Comparison of ENCODE assay signal across 8 cellular contexts in the genomic region with DNA sequence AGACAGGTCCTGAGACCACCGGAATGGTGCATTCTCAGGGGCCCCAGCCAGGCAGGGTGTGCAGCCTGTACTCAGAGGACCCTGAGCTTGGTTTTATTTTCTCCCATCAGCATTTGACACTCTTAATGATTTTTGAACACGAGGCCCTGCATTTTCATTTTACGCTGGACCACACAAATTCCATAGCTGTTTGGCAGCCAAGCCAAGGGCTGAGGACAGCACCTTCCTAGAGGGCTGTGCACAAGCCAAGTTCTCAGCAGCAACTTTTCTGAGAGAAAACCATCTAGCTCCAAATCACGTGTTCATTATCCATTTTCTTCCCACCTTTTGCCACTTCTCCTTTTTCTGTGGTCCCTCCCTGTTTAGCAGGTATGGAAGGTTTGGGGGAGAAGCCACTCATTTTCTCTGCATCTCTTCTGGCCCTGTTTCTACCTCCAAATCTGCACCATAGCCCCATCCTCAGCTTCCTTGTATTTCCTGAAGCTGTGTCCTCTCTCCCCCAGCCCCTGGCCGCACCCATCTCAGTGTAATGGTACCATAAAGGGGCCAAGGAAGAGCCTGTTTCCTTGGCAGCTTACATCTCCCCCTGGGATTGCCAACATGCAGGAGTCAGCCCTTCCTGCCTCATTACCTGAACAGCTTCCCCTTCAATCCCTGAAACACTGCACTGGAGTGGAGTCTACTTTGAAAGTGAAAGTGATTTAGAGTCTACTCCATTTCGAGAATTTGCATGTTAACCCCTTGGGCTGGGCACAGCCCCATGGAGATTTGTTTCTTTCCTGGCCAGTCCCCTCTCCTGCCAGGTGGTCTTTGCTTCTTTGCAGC.
A peak's percentile ranks its signal among the peaks of the same experiment; 100 is the strongest.
DNase-seq lines count a peak whose midpoint lies in the region; ATAC-seq, FAIRE-seq and TF ChIP-seq lines count a peak whose summit lies in the region.

No MANE protein-coding gene starts in this region.

- H3K27me3 ChIP-seq in CD4-positive, alpha-beta T cell (ENCODE audit: control insufficient read depth, insufficient read depth, low read length) = no peaks in the 10 kb centered on the region
- no peaks in the 10 kb centered on the region for H3K27me3 ChIP-seq in OCI-LY3 (ENCODE audit: low read depth, low read length)
- H3K27me3 ChIP-seq in Peyer's patch = no peaks in the 10 kb centered on the region

- peak overlapping the region; percentile 56 for H3K4me2 ChIP-seq in OCI-LY3 (ENCODE audit: low read length)

- peaks cover 46% of the 10 kb centered on the region for H3K4me1 Mint-ChIP-seq in CD4-positive, alpha-beta T cell (ENCODE audit: low read depth)

- H3K27ac ChIP-seq in CD4-positive, alpha-beta T cell (ENCODE audit: low read depth, low read length) = no peak overlapping the region
- H3K27ac ChIP-seq in OCI-LY3 (ENCODE audit: low read length) (no peak overlapping the region), kidney (ENCODE audit: low read depth in 2 of 2, low read length in 2 of 2) (no peak overlapping the region), Peyer's patch (peak overlapping the region in 1 of 4 donors; percentile 31)

- DNase-seq in CD4-positive, alpha-beta T cell = no peak
- DNase-seq in GM20000 (ENCODE audit: low spot score) (peak; percentile 44), kidney (no peak), Peyer's patch (no peak), iPS-NIHi7 (ENCODE audit: extremely low spot score) (no peak), NCI-H510A treated with DMSO at 0.1 percent for 48 hours (lab: John Stamatoyannopoulos, UW) (no peak), D721Med (ENCODE audit: insufficient read length, low spot score) (no peak)

- TF ChIP-seq POLR2A in Peyer's patch (IDR thresholded peaks at IDR 0.05) = no peak

- intact Hi-C loops in CD4-positive, alpha-beta T cell (cut with DNase I, micrococcal nuclease) = loop anchor here in 1 of 2 experiments (10.0 kb wide), 1 partner anchor 95 kb away; no protein-coding TSS in a partner anchor
- intact Hi-C loops in kidney (cut with DNase I) = no loop called here

- FAIRE-seq in kidney (lab: Jason Lieb, UNC) (no peak), D721Med (lab: Jason Lieb, UNC) (no peak)

- H3K9me3 ChIP-seq in CD4-positive, alpha-beta T cell (ENCODE audit: control insufficient read depth, low read length) = no peaks in the 10 kb centered on the region
- H3K9me3 ChIP-seq in OCI-LY3 (ENCODE audit: insufficient read depth, low read length) (no peaks in the 10 kb centered on the region), kidney (ENCODE audit: control insufficient read depth in 1 of 2, low read length in 2 of 2) (no peaks in the 10 kb centered on the region), Peyer's patch (no peaks in the 10 kb centered on the region)

- H3K36me3 Mint-ChIP-seq in CD4-positive, alpha-beta T cell (ENCODE audit: low read depth) = no peaks in the 10 kb centered on the region

- H3K27ac Mint-ChIP-seq in CD4-positive, alpha-beta T cell = peak overlapping the region; percentile 14

- H2AFZ ChIP-seq in OCI-LY3 (ENCODE audit: low read depth, low read length) = peak overlapping the region; percentile 47; the same call in 1 of the 2 replicates

- no peaks in the 10 kb centered on the region for H3K79me2 ChIP-seq in OCI-LY3 (ENCODE audit: low read length)

- H3K4me3 ChIP-seq in OCI-LY3 (ENCODE audit: low read length) (peak overlapping the region; percentile 53), kidney (ENCODE audit: low read length in 2 of 2) (peak overlapping the region; percentile 0 to 17), Peyer's patch (peak overlapping the region in 1 of 4 donors; percentile 11)

- H3K27me3 Mint-ChIP-seq in CD4-positive, alpha-beta T cell = no peaks in the 10 kb centered on the region

- H3K4me3 Mint-ChIP-seq in CD4-positive, alpha-beta T cell = peak overlapping the region; percentile 73

- CTCF ChIA-PET in CD4-positive, alpha-beta T cell (lab: Charles Lee) = no interaction called here

- H3K9me3 Mint-ChIP-seq in CD4-positive, alpha-beta T cell = no peaks in the 10 kb centered on the region

- no peaks in the 10 kb centered on the region for H3K36me3 ChIP-seq in OCI-LY3 (replicated peaks; ENCODE audit: low read depth, low read length)
- H3K36me3 ChIP-seq in kidney (ENCODE audit: control insufficient read depth in 1 of 2, insufficient read depth in 2 of 2, low read length in 2 of 2) = no peaks in the 10 kb centered on the region
- peaks cover 0 to 52% (median 0%) of the 10 kb centered on the region in 3 donors for H3K36me3 ChIP-seq in Peyer's patch

- H3K9ac ChIP-seq in OCI-LY3 (ENCODE audit: low read length) (no peak overlapping the region; the same call in 1 of the 2 replicates), kidney (ENCODE audit: low read length in 2 of 2) (no peak overlapping the region)

- H3K4me1 ChIP-seq in OCI-LY3 (ENCODE audit: low read length) (peaks cover 21% of the 10 kb centered on the region), kidney (ENCODE audit: control insufficient read depth in 1 of 2, insufficient read depth in 1 of 2, low read depth in 1 of 2, low read length in 2 of 2) (peaks cover 18 to 28% of the 10 kb centered on the region in 2 donors), Peyer's patch (peaks cover 0 to 29% (median 3%) of the 10 kb centered on the region in 4 donors)

- POLR2A ChIA-PET in CD4-positive, alpha-beta T cell (lab: Charles Lee) = interaction anchor here (0.6 to 1.4 kb wide), 2 partner anchors 34 to 97 kb away, joined by 3 read pairs; no protein-coding TSS in a partner anchor

- TF ChIP-seq CTCF in CD4-positive, alpha-beta T cell (IDR thresholded peaks at IDR 0.05) = no peak
- TF ChIP-seq CTCF in GM20000 (IDR thresholded peaks at IDR 0.05; ENCODE audit: extremely low read depth, missing control alignments) (no peak), OCI-LY3 (IDR thresholded peaks at IDR 0.05; ENCODE audit: low read depth, low read length) (no peak), kidney (IDR thresholded peaks at IDR 0.05; ENCODE audit: borderline replicate concordance, extremely low read depth, insufficient read depth) (no peak), Peyer's patch (IDR thresholded peaks at IDR 0.05) (no peak), D721Med (IDR thresholded peaks at IDR 0.05; ENCODE audit: insufficient read depth, missing control alignments) (no peak)

- peak; percentile 32 for ATAC-seq in CD4-positive, alpha-beta T cell (ENCODE audit: poor library complexity)

- no peaks in the 10 kb centered on the region for H4K20me1 ChIP-seq in OCI-LY3 (ENCODE audit: insufficient read depth, low read length)
